In the genomic region with DNA sequence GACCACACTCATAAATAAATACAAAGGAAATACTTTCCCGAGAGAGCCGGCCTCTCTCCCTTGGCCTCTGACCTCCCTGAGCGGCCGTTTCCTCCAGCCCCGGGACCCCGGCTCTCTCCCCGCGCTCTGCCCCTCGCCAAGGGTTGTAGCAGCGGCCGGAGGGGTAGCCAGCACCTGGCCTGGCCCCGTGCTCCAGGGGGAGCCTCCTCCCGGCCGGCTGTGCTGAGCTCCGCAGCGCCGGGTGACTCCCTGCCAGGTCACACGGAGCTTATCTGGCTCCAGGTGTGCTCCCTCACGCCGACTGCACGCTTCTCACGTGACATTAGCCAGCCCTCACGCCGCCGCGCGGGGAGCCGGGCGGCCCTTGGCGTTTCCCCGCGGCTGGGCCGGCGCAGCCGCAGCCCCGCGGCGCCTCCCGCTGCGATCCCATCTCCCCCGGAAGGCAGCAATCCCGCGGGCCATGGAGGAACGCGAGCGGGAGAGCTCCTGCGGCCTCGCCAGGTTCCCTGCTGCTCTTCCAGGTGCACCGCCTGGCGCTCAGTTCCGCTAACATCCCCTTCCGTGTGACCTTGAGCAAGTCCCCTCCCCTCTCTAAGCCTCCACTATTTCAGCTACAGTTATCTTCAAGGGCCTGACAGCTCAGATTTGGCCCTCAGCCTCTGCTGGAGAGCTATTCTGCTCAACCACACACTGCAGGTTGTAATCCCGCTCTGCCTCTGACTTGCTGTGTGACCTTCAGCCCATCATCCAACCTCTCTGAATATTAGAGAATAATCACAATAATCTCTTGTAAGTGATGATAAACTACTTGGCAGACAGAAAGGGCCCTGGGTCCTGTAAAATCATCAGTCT, we compare ENCODE assay signal across 8 cellular contexts. TPM values are rescaled to one million over a fixed set of nuclear protein-coding genes. Genes with fewer than 3 reads are reported as not detected.
DNase-seq lines count a peak whose midpoint lies in the region; ATAC-seq lines count a peak whose summit lies in the region.

No MANE protein-coding gene starts in this region.

- H3K9me3 Mint-ChIP-seq in activated CD4-positive, alpha-beta T cell treated with anti-CD3 and anti-CD28 coated beads, Interleukin-2, amount 10 ng/mL, durations not matched to agents 7 days and 5 days = no peaks in the 10 kb centered on the region
- H3K9me3 Mint-ChIP-seq in memory B cell = no peaks in the 10 kb centered on the region

- H3K4me3 Mint-ChIP-seq in activated CD4-positive, alpha-beta T cell treated with anti-CD3 and anti-CD28 coated beads, Interleukin-2, amount 10 ng/mL, durations not matched to agents 7 days and 5 days = peak overlapping the region; percentile 71
- H3K4me3 Mint-ChIP-seq in memory B cell = peak overlapping the region; percentile 87

- CTCF ChIA-PET in activated CD4-positive, alpha-beta T cell treated with anti-CD3 and anti-CD28 coated beads, Interleukin-2, amount 10 ng/mL, durations not matched to agents 7 days and 5 days (lab: Charles Lee) = interaction anchor here (0.8 to 4.6 kb wide), 12 partner anchors 10 to 60 kb away, joined by 3 to 27 read pairs (median 4); no protein-coding TSS in a partner anchor

- peaks cover 36% of the 10 kb centered on the region for H3K4me1 Mint-ChIP-seq in activated CD4-positive, alpha-beta T cell treated with anti-CD3 and anti-CD28 coated beads, Interleukin-2, amount 10 ng/mL, durations not matched to agents 7 days and 5 days
- H3K4me1 Mint-ChIP-seq in memory B cell = peaks cover 15% of the 10 kb centered on the region

- H3K27me3 Mint-ChIP-seq in activated CD4-positive, alpha-beta T cell treated with anti-CD3 and anti-CD28 coated beads, Interleukin-2, amount 10 ng/mL, durations not matched to agents 7 days and 5 days = peaks cover 6% of the 10 kb centered on the region
- peaks cover 2% of the 10 kb centered on the region for H3K27me3 Mint-ChIP-seq in memory B cell

- ATAC-seq in HG02610 (IDR thresholded peaks at IDR 0.05; ENCODE audit: unreplicated experiment) (peak; percentile 49), memory B cell (ENCODE audit: low read depth) (peak; percentile 65), HG03565 (IDR thresholded peaks at IDR 0.05; ENCODE audit: unreplicated experiment) (no peak)

- DNase-seq in COR-L47 (lab: John Stamatoyannopoulos, UW) (peak; percentile 89), NCI-H345 (lab: John Stamatoyannopoulos, UW) (peak; percentile 91), ecto neural progenitor cell (ENCODE audit: low spot score) (peak; percentile 79), memory B cell (ENCODE audit: low spot score in 2 of 2) (peak; percentile 24 to 51)
- DNase-seq in activated CD4-positive, alpha-beta T cell treated with anti-CD3 and anti-CD28 coated beads, Interleukin-2, amount 10 ng/mL, durations not matched to agents 7 days and 5 days = peak; percentile 52
- DNase-seq in stimulated activated CD8-positive, alpha-beta memory T cell treated with anti-CD3 and anti-CD28 coated beads, Interleukin-4, amount 100 ng/mL, for 48 hours = peak; percentile 65

- H3K27ac Mint-ChIP-seq in activated CD4-positive, alpha-beta T cell treated with anti-CD3 and anti-CD28 coated beads, Interleukin-2, amount 10 ng/mL, durations not matched to agents 7 days and 5 days = peak overlapping the region; percentile 83
- H3K27ac Mint-ChIP-seq in memory B cell = peak overlapping the region; percentile 88

- H3K36me3 Mint-ChIP-seq in activated CD4-positive, alpha-beta T cell treated with anti-CD3 and anti-CD28 coated beads, Interleukin-2, amount 10 ng/mL, durations not matched to agents 7 days and 5 days (ENCODE audit: low read depth) = no peaks in the 10 kb centered on the region
- no peaks in the 10 kb centered on the region for H3K36me3 Mint-ChIP-seq in memory B cell

- POLR2A ChIA-PET in activated CD4-positive, alpha-beta T cell treated with anti-CD3 and anti-CD28 coated beads, Interleukin-2, amount 10 ng/mL, durations not matched to agents 7 days and 5 days (lab: Charles Lee) = interaction anchor here (1.0 kb wide), 1 partner anchor 28 kb away, joined by 4 read pairs; no protein-coding TSS in a partner anchor

RNA-seq across cellular contexts. Expression of gene MYO18A, which starts 3.5 kb away (rescaled TPM):
- total RNA-seq in activated CD4-positive, alpha-beta T cell treated with anti-CD3 and anti-CD28 coated beads, Interleukin-2, amount 10 ng/mL, durations not matched to agents 7 days and 5 days = 100 to 1,000 TPM in 1 of 2 experiments, 10 to 100 TPM in 1; 82.2 to 101 TPM

Comparison
In these comparisons a context has a peak if more than half of its experiments do, and no peak if none do; other contexts are left out.
1. DNase-seq: peak in every context shown above with its lines; median percentile 91 in NCI-H345; 89 in COR-L47; 79 in ecto neural progenitor cell; 65 in stimulated activated CD8-positive, alpha-beta memory T cell treated with anti-CD3 and anti-CD28 coated beads, Interleukin-4, amount 100 ng/mL, for 48 hours; 52 in activated CD4-positive, alpha-beta T cell treated with anti-CD3 and anti-CD28 coated beads, Interleukin-2, amount 10 ng/mL, durations not matched to agents 7 days and 5 days; 38 in memory B cell.